Comparison of ENCODE assay signal across 17 cellular contexts in genomic region chr6:157755032-157755751, GRCh38.
DNase-seq lines count a peak whose midpoint lies in the region; ATAC-seq and TF ChIP-seq lines count a peak whose summit lies in the region.
"Had no signal": no experiment of that assay in that cellular context is flagged by ENCODE, and none has a peak within 500 bp of the region (broad histone marks: within the 10 kb centered on the region; RNA-seq: fewer than 3 reads in every experiment).

No MANE protein-coding gene starts in this region.

- peaks cover 55% of the 10 kb centered on the region for H3K4me1 Mint-ChIP-seq in CD8-positive, alpha-beta T cell (ENCODE audit: low read depth)

- peak overlapping the region; percentile 11 for H4K91ac ChIP-seq in trophoblast cell (ENCODE audit: low read depth, low read length)

- H3K4me3 ChIP-seq in CD8-positive, alpha-beta T cell (ENCODE audit: low read depth, low read length), result peak overlapping the region; percentile 18
- no peak overlapping the region for H3K4me3 ChIP-seq in HUES6 (ENCODE audit: low read depth, low read length)
- H3K4me3 ChIP-seq in trophoblast cell (ENCODE audit: low read depth, low read length), result no peak overlapping the region
- H3K4me3 ChIP-seq: adrenal gland, BLaER1, heart left ventricle, suprapubic skin had no signal

- peaks cover 3% of the 10 kb centered on the region for H3K9me3 Mint-ChIP-seq in CD8-positive, alpha-beta T cell

- intact Hi-C loops in CD8-positive, alpha-beta T cell (cut with DNase I, micrococcal nuclease), result loop anchor here (5.0 kb wide), 4 partner anchors 37 to 317 kb away; no protein-coding TSS in a partner anchor

- no CpG with 5 or more reads among the region's 12 CpGs for WGBS in trophoblast cell (ENCODE audit: extremely low coverage, insufficient coverage, insufficient read length)

- no peak overlapping the region for H3K14ac ChIP-seq in trophoblast cell (ENCODE audit: low read length)

- H3K27me3 ChIP-seq in CD8-positive, alpha-beta T cell (ENCODE audit: insufficient read depth, low read length), result no peaks in the 10 kb centered on the region
- H3K27me3 ChIP-seq in HUES6 (ENCODE audit: control insufficient read depth, insufficient read depth, low read length) (no peaks in the 10 kb centered on the region), trophoblast cell (ENCODE audit: insufficient read depth, low read length) (no peaks in the 10 kb centered on the region)
- H3K27me3 ChIP-seq: adrenal gland, BLaER1, heart left ventricle, suprapubic skin had no signal

- no peak for DNase-seq in CD8-positive, alpha-beta T cell
- DNase-seq in astrocyte of the hippocampus (ENCODE audit: low read depth, low spot score), result peak; percentile 29
- peak; percentile 78 to 88 for DNase-seq in trophoblast cell
- DNase-seq in GM20000 (ENCODE audit: low spot score), result no peak
- DNase-seq in globus pallidus (ENCODE audit: low spot score), result no peak
- no peak for DNase-seq in effector CD8-positive, alpha-beta T cell (lab: John Stamatoyannopoulos, UW)
- DNase-seq: DMS79 treated with DMSO at 0.1 percent for 48 hours, heart left ventricle, kidney, NCI-H1048, SHP77 had no signal

- H3K4me3 Mint-ChIP-seq in CD8-positive, alpha-beta T cell, result peak overlapping the region; percentile 64

- no peak overlapping the region for H4K8ac ChIP-seq in trophoblast cell (ENCODE audit: low read depth, low read length)

- peaks cover 47% of the 10 kb centered on the region for H3K4me1 ChIP-seq in CD8-positive, alpha-beta T cell (ENCODE audit: insufficient read depth, low read length)
- H3K4me1 ChIP-seq in HUES6 (ENCODE audit: control insufficient read depth, insufficient read depth, low read length) (peaks cover 49% of the 10 kb centered on the region), trophoblast cell (ENCODE audit: control insufficient read depth in 1 of 2, insufficient read depth in 2 of 2, low read length in 2 of 2) (peaks cover 0 to 8% of the 10 kb centered on the region in 2 experiments)
- H3K4me1 ChIP-seq: parathyroid adenoma had no signal

- POLR2A ChIA-PET in CD8-positive, alpha-beta T cell (lab: Charles Lee), result interaction anchor here (1.1 to 1.6 kb wide), 3 partner anchors 8 to 91 kb away, joined by 3 to 5 read pairs (median 4); no protein-coding TSS in a partner anchor

- no peaks in the 10 kb centered on the region for H3K79me2 ChIP-seq in trophoblast cell (ENCODE audit: control insufficient read depth, insufficient read depth, low read length, poor library complexity)
- H3K79me2 ChIP-seq: parathyroid adenoma had no signal

- H3K4me2 ChIP-seq in trophoblast cell (ENCODE audit: low read length), result no peak overlapping the region
- H3K4me2 ChIP-seq: BLaER1 had no signal

- H3K9ac ChIP-seq in HUES6 (ENCODE audit: low read length) (peak overlapping the region; percentile 55), trophoblast cell (ENCODE audit: low read length) (no peak overlapping the region)
- H3K9ac ChIP-seq: BLaER1, parathyroid adenoma had no signal

- peak; percentile 50 for ATAC-seq in CD8-positive, alpha-beta T cell
- ATAC-seq in HG02588 (IDR thresholded peaks at IDR 0.05; ENCODE audit: unreplicated experiment), result no peak
- ATAC-seq: heart left ventricle had no signal

- TF ChIP-seq CTCF in CD8-positive, alpha-beta T cell (IDR thresholded peaks at IDR 0.05), result no peak
- TF ChIP-seq CTCF in GM20000 (IDR thresholded peaks at IDR 0.05; ENCODE audit: extremely low read depth, missing control alignments), result no peak

- H2BK120ac ChIP-seq in trophoblast cell (ENCODE audit: insufficient read depth, low read length, poor library complexity), result peak overlapping the region; percentile 4

- no peak overlapping the region for H2AK5ac ChIP-seq in trophoblast cell (ENCODE audit: low read length)

- CTCF ChIA-PET in CD8-positive, alpha-beta T cell (lab: Charles Lee), result interaction anchor here (0.6 to 12.5 kb wide), 20 partner anchors 8 to 330 kb away, joined by 3 to 233 read pairs (median 5); no protein-coding TSS in a partner anchor

- H3K27me3 Mint-ChIP-seq in CD8-positive, alpha-beta T cell (ENCODE audit: low read depth), result no peaks in the 10 kb centered on the region

- H3K18ac ChIP-seq in trophoblast cell (ENCODE audit: low read length), result no peak overlapping the region

- no peak overlapping the region for H3K23ac ChIP-seq in trophoblast cell (ENCODE audit: low read length)

- peak overlapping the region; percentile 26 for H3K27ac ChIP-seq in CD8-positive, alpha-beta T cell (ENCODE audit: low read depth, low read length)
- H3K27ac ChIP-seq in HUES6 (ENCODE audit: low read depth, low read length) (peak overlapping the region; percentile 63; the same call in 1 of the 2 replicates), trophoblast cell (ENCODE audit: low read depth, low read length) (no peak overlapping the region)
- H3K27ac ChIP-seq: adrenal gland, BLaER1, heart left ventricle, parathyroid adenoma, suprapubic skin had no signal

- H4K12ac ChIP-seq in trophoblast cell (ENCODE audit: low read depth, low read length), result no peak overlapping the region

- H3K9me3 ChIP-seq in CD8-positive, alpha-beta T cell (ENCODE audit: low read length), result no peaks in the 10 kb centered on the region
- H3K9me3 ChIP-seq in HUES6 (ENCODE audit: control insufficient read depth, insufficient read depth, low read depth, low read length) (peaks cover 6% of the 10 kb centered on the region; the same call in 1 of the 2 replicates), trophoblast cell (ENCODE audit: insufficient read depth, low read depth, low read length) (peaks cover 5% of the 10 kb centered on the region)
- H3K9me3 ChIP-seq: adrenal gland, suprapubic skin had no signal

- H3K4ac ChIP-seq in trophoblast cell (ENCODE audit: low read depth, low read length), result no peak overlapping the region

- H2BK12ac ChIP-seq in trophoblast cell (ENCODE audit: low read length), result no peak overlapping the region

- peak overlapping the region; percentile 89 for H3K27ac Mint-ChIP-seq in CD8-positive, alpha-beta T cell

- no peak overlapping the region for H2BK5ac ChIP-seq in trophoblast cell (ENCODE audit: low read depth, low read length, poor library complexity)

- no peak overlapping the region for H2AFZ ChIP-seq in trophoblast cell (ENCODE audit: insufficient read depth, low read length, poor library complexity)
- H2AFZ ChIP-seq: parathyroid adenoma had no signal

- H3K79me1 ChIP-seq in trophoblast cell (ENCODE audit: low read length), result peaks cover 4% of the 10 kb centered on the region

- H3K36me3 ChIP-seq in CD8-positive, alpha-beta T cell (ENCODE audit: insufficient read depth, low read length), result no peaks in the 10 kb centered on the region
- no peaks in the 10 kb centered on the region for H3K36me3 ChIP-seq in HUES6 (ENCODE audit: control insufficient read depth, insufficient read depth, low read length)
- no peaks in the 10 kb centered on the region for H3K36me3 ChIP-seq in trophoblast cell (ENCODE audit: control insufficient read depth in 1 of 2, insufficient read depth in 2 of 2, low read length in 2 of 2)
- H3K36me3 ChIP-seq: adrenal gland, BLaER1, heart left ventricle, suprapubic skin had no signal

- H3K36me3 Mint-ChIP-seq in CD8-positive, alpha-beta T cell, result no peaks in the 10 kb centered on the region

Comparison
In these comparisons a context has a peak if more than half of its experiments do, and no peak if none do; other contexts are left out.
1. DNase-seq: peak in astrocyte of the hippocampus (single experiment) and trophoblast cell (2 of 2); none in CD8-positive, alpha-beta T cell (0 of 7), GM20000 (single experiment), globus pallidus (single experiment) and effector CD8-positive, alpha-beta T cell (single experiment).